Comparison of ENCODE assay signal across 8 cellular contexts in the genomic region with DNA sequence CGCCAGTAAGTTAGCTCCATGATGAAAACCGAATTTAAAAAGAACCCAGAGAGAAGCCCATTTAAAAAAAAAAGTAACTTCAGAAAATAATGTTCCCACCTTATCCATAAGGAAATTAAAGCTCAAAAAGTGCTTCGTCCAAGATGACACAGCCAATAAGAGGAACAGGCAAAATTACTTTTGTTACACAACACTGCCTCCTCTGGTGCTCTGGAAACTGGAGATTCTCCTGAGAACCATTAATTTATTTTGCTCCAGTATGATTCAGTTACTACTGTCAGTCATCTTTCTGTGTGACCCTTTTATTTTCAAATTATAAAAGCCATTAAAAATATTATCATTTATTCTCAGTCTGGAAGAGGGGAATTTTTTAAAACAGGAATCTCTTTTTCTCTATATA. TPM values are rescaled to one million over a fixed set of nuclear protein-coding genes. Genes with fewer than 3 reads are reported as not detected.
DNase-seq lines count a peak whose midpoint lies in the region; ATAC-seq and TF ChIP-seq lines count a peak whose summit lies in the region.

No MANE protein-coding gene starts in this region.

- peak; percentile 38 for DNase-seq in AG08395 (ENCODE audit: low spot score)
- DNase-seq in H7, result peak; percentile 41
- DNase-seq in SKM-1 (lab: John Stamatoyannopoulos, UW; ENCODE audit: unreplicated experiment), result peak; percentile 24
- peak; percentile 33 for DNase-seq in globus pallidus (ENCODE audit: low spot score)
- no peak for DNase-seq in HuH-7 (ENCODE audit: low spot score)
- DNase-seq in MG63, result no peak
- no peak for DNase-seq in colonic mucosa

- H3K27ac ChIP-seq in colonic mucosa, result no peak overlapping the region

- H3K36me3 ChIP-seq in H7 (replicated peaks; ENCODE audit: control insufficient read depth, insufficient read depth, low read length) (peaks cover 2% of the 10 kb centered on the region; the same call in 1 of the 2 replicates), MG63 (no peaks in the 10 kb centered on the region), colonic mucosa (no peaks in the 10 kb centered on the region)

- peaks cover 6% of the 10 kb centered on the region for H3K27me3 ChIP-seq in H7 (ENCODE audit: control insufficient read depth, insufficient read depth, low read length)
- no peaks in the 10 kb centered on the region for H3K27me3 ChIP-seq in MG63
- no peaks in the 10 kb centered on the region for H3K27me3 ChIP-seq in colonic mucosa

- ATAC-seq in GM21367 (IDR thresholded peaks at IDR 0.05; ENCODE audit: unreplicated experiment), result no peak

- no peak overlapping the region for H3K9ac ChIP-seq in colonic mucosa (ENCODE audit: low read depth in 2 of 2, low read length in 2 of 2)

- peaks cover 4% of the 10 kb centered on the region for H3K4me1 ChIP-seq in colonic mucosa

- H3K4me3 ChIP-seq in H7 (ENCODE audit: insufficient read depth, low read depth, low read length), result no peak overlapping the region
- H3K4me3 ChIP-seq in MG63, result no peak overlapping the region
- no peak overlapping the region for H3K4me3 ChIP-seq in colonic mucosa

- no peak for TF ChIP-seq CTCF in colonic mucosa (IDR thresholded peaks at IDR 0.05)

- H3K9me3 ChIP-seq in MG63 (no peaks in the 10 kb centered on the region), colonic mucosa (no peaks in the 10 kb centered on the region)

- intact Hi-C loops in colonic mucosa (cut with DNase I), result no loop called here

RNA-seq across cellular contexts. Expression of gene IFT27, which starts 2.0 kb away (rescaled TPM):
- total RNA-seq in H7 (2014; rRNA removed; shearing (Covaris generic)), result 20.2 and 30.1 TPM in 2 replicates
- 11.1 and 26.7 TPM in 2 replicates for total RNA-seq in MG63 (2014; rRNA removed; shearing (Covaris generic); ENCODE audit: low replicate concordance)
- 10 to 100 TPM; 27.1 to 44.6 TPM for total RNA-seq in colonic mucosa

RNA-seq across cellular contexts. Expression of gene PVALB, which starts 42.9 kb away (rescaled TPM):
- total RNA-seq in H7 (2014; rRNA removed; shearing (Covaris generic)), result 3.8 and 6.8 TPM in 2 replicates
- not detected in 2 replicates for total RNA-seq in MG63 (2014; rRNA removed; shearing (Covaris generic); ENCODE audit: low replicate concordance)
- total RNA-seq in colonic mucosa, result not detected

Comparison
In these comparisons a context has a peak if more than half of its experiments do, and no peak if none do; other contexts are left out.
1. DNase-seq: peak in AG08395 (single experiment), H7 (single experiment), SKM-1 (single experiment) and globus pallidus (single experiment); none in HuH-7 (single experiment), MG63 (single experiment) and colonic mucosa (single experiment).